In genomic region chr7:12686234-12686893, GRCh38 we compare ENCODE assay signal across 8 cellular contexts. TPM values are rescaled to one million over a fixed set of nuclear protein-coding genes. Genes with fewer than 3 reads are reported as not detected.
DNase-seq lines count a peak whose midpoint lies in the region; ATAC-seq and TF ChIP-seq lines count a peak whose summit lies in the region.

No MANE protein-coding gene starts in this region.

- H3K36me3 ChIP-seq in GM23338 (ENCODE audit: insufficient read depth) (no peaks in the 10 kb centered on the region), neural cell (ENCODE audit: insufficient read depth, low read length) (no peaks in the 10 kb centered on the region), stomach (no peaks in the 10 kb centered on the region)

- H3F3A ChIP-seq in GM23338 (replicated peaks; ENCODE audit: low read depth): no peaks in the 10 kb centered on the region
- H3F3A ChIP-seq in neural cell (ENCODE audit: insufficient read depth, low read length, poor library complexity, severe bottlenecking): no peaks in the 10 kb centered on the region

- intact Hi-C loops in stomach (cut with DNase I; ENCODE audit: low total_unique reads): no loop called here

- no peak for TF ChIP-seq POLR2A in stomach (IDR thresholded peaks at IDR 0.05)

- H3K9me3 ChIP-seq in neural cell (ENCODE audit: low read length): no peaks in the 10 kb centered on the region
- no peaks in the 10 kb centered on the region for H3K9me3 ChIP-seq in stomach

- H2AFZ ChIP-seq in GM23338 (peak overlapping the region; percentile 84; the same call in 1 of the 2 replicates), neural cell (ENCODE audit: low read depth, low read length) (peak overlapping the region; percentile 68)

- CTCF ChIA-PET in RWPE1 (lab: Yijun Ruan, JAX): interaction anchor here (0.6 to 1.9 kb wide), 19 partner anchors 11 to 581 kb away, joined by 3 to 13 read pairs (median 4); no protein-coding TSS in a partner anchor

- H3K9me3 Mint-ChIP-seq in GM23338: no peaks in the 10 kb centered on the region; the same call in 2 of the 3 replicates

- peak overlapping the region; percentile 86 for H3K4me3 Mint-ChIP-seq in GM23338

- H3K9me2 ChIP-seq in GM23338 (ENCODE audit: insufficient read depth) (no peaks in the 10 kb centered on the region), neural cell (ENCODE audit: insufficient read depth, low read length) (no peaks in the 10 kb centered on the region)

- H3K27me3 ChIP-seq in GM23338 (ENCODE audit: insufficient read depth): no peaks in the 10 kb centered on the region
- H3K27me3 ChIP-seq in neural cell (ENCODE audit: insufficient read depth, low read depth, low read length): no peaks in the 10 kb centered on the region
- no peaks in the 10 kb centered on the region for H3K27me3 ChIP-seq in stomach

- TF ChIP-seq CTCF in GM23338 (conservative IDR thresholded peaks at IDR 0.05; ENCODE audit: low read depth in 2 of 2) (peak; percentile 60 to 86), RWPE1 (conservative IDR thresholded peaks at IDR 0.05; ENCODE audit: low read depth) (peak; percentile 98), fibroblast of villous mesenchyme (IDR thresholded peaks at IDR 0.05; ENCODE audit: insufficient read depth, low read depth, low read length) (peak; percentile 69), neural cell (IDR thresholded peaks at IDR 0.05; ENCODE audit: poor library complexity, severe bottlenecking) (peak; percentile 99), stomach (IDR thresholded peaks at IDR 0.05) (peak in 5 of 7 experiments; percentile 67 to 96 (median 93))

- peak overlapping the region; percentile 81 for H3K9ac ChIP-seq in neural cell (ENCODE audit: low read length)

- POLR2A ChIA-PET in RWPE1 (lab: Yijun Ruan, JAX; ENCODE audit: low non-redundant PET): no interaction called here

- peaks cover 23% of the 10 kb centered on the region for H3K4me1 Mint-ChIP-seq in GM23338

- ATAC-seq in GM23338: peak; percentile 83

- peaks cover 4% of the 10 kb centered on the region for H4K20me1 ChIP-seq in GM23338 (replicated peaks; ENCODE audit: insufficient read depth)
- no peaks in the 10 kb centered on the region for H4K20me1 ChIP-seq in neural cell (ENCODE audit: insufficient read depth)

- H3K27ac ChIP-seq in GM23338 (ENCODE audit: low read depth) (0 out of 2 replicates have a peak overlapping the region, but pooled peaks have one; percentile 21), RWPE1 (peak overlapping the region; percentile 96), neural cell (ENCODE audit: low read length) (peak overlapping the region; percentile 59), stomach (peak overlapping the region; percentile 88 to 97 (median 95))

- H3K4me1 ChIP-seq in GM23338 (ENCODE audit: insufficient read depth) (peaks cover 29% of the 10 kb centered on the region), stomach (peaks cover 0 to 33% (median 18%) of the 10 kb centered on the region in 4 donors)

- no peaks in the 10 kb centered on the region for H3K27me3 Mint-ChIP-seq in GM23338 (ENCODE audit: insufficient read depth, low read depth, poor library complexity)

- H3K4me2 ChIP-seq in GM23338 (peak overlapping the region; percentile 84), neural cell (ENCODE audit: low read length) (no peak overlapping the region)

- peak overlapping the region; percentile 69 for H3K4me3 ChIP-seq in GM23338
- peak overlapping the region; percentile 97 for H3K4me3 ChIP-seq in fibroblast of villous mesenchyme (ENCODE audit: low read depth, low read length)
- H3K4me3 ChIP-seq in neural cell (ENCODE audit: low read length): peak overlapping the region; percentile 95
- peak overlapping the region; percentile 64 to 97 (median 86) for H3K4me3 ChIP-seq in stomach

- TF ChIP-seq RAD21 in neural cell (conservative IDR thresholded peaks at IDR 0.05): peak; percentile 42

- 3 to 12% (median 6%) methylated on average over 24 to 54 of the region's 54 CpGs for WGBS in stomach, 5 donors

- DNase-seq in Daoy (ENCODE audit: low read depth) (peak; percentile 96), GM23338 (ENCODE audit: low spot score) (peak; percentile 95), Kasumi-1 (lab: John Stamatoyannopoulos, UW) (peak; percentile 56 to 72), RWPE1 (ENCODE audit: low spot score) (peak; percentile 85), fibroblast of villous mesenchyme (ENCODE audit: low read depth) (peak; percentile 98), stomach (peak; percentile 92)
- peak; percentile 95 for DNase-seq in activated effector memory CD4-positive, alpha-beta T cell treated with Interleukin-2 at 50 U/mL for 16 hours

- peaks cover 11% of the 10 kb centered on the region; the same call in 2 of the 3 replicates for H3K36me3 Mint-ChIP-seq in GM23338 (ENCODE audit: low read depth)

- H3K79me2 ChIP-seq in GM23338 (replicated peaks; ENCODE audit: insufficient read depth) (peaks cover 38% of the 10 kb centered on the region), neural cell (replicated peaks; ENCODE audit: insufficient read depth, low read length) (peaks cover 3% of the 10 kb centered on the region)

- TF ChIP-seq EP300 in neural cell (conservative IDR thresholded peaks at IDR 0.05; ENCODE audit: poor library complexity, severe bottlenecking) (peak; percentile 36), stomach (IDR thresholded peaks at IDR 0.05) (peak; percentile 55)

- peak overlapping the region; percentile 87 for H3K27ac Mint-ChIP-seq in GM23338

TF ChIP-seq in GM23338, 12 proteins besides CTCF, POLR2A, EP300 and RAD21:
- TF ChIP-seq REST (IDR thresholded peaks at IDR 0.05; ENCODE audit: unreplicated experiment) (no peak), NANOG (IDR thresholded peaks at IDR 0.05; ENCODE audit: borderline replicate concordance) (no peak), CREB1 (CRISPR knock-in tag; IDR thresholded peaks at IDR 0.05; ENCODE audit: low read depth) (peak; percentile 58), JUNB (IDR thresholded peaks at IDR 0.05; ENCODE audit: unreplicated experiment) (no peak)

TF ChIP-seq in neural cell, 6 proteins besides CTCF, POLR2A, EP300 and RAD21:
- TF ChIP-seq SMC3 (conservative IDR thresholded peaks at IDR 0.05; ENCODE audit: poor library complexity) (peak; percentile 56), REST (IDR thresholded peaks at IDR 0.05; ENCODE audit: borderline replicate concordance) (no peak), POLR2AphosphoS5 (IDR thresholded peaks at IDR 0.05) (peak; percentile 14), MXI1 (conservative IDR thresholded peaks at IDR 0.05; ENCODE audit: poor library complexity, severe bottlenecking) (no peak)

RNA-seq across cellular contexts. Expression of gene ARL4A, which starts 1.1 kb away (rescaled TPM):
- 27.2 and 38.5 TPM in 2 replicates for total RNA-seq in Daoy (2014; rRNA removed; shearing (Covaris generic))
- total RNA-seq in GM23338 (2014; rRNA removed; shearing (Covaris generic)): 48.9 and 49.2 TPM in 2 replicates
- polyA plus RNA-seq in GM23338 (2016; fragmentation: Nextera tagmentation; extraction: Ambion mirVana) (76.1 and 82.5 TPM in 2 replicates), neural cell (7.7 and 10.9 TPM in 2 replicates), stomach (10 to 100 TPM; 25.4 to 46.5 (median 37.3) TPM)
- total RNA-seq in fibroblast of villous mesenchyme (17.7 and 24.6 TPM in 2 replicates), stomach (10 to 100 TPM in 4 of 5 donors, 1 to 10 TPM in 1; 1.2 to 55.4 (median 17.4) TPM)
- 13.9 and 16.1 TPM in 2 replicates for polyA minus RNA-seq in neural cell

Comparison
In these comparisons a context has a peak if more than half of its experiments do, and no peak if none do; other contexts are left out.
1. Peak in every context shown above with its lines: DNase-seq, ATAC-seq, H3K4me3 ChIP-seq and H3K27ac ChIP-seq.
2. H3K27ac ChIP-seq: peak in every context shown above with its lines; median percentile 96 in RWPE1; 95 in stomach; 59 in neural cell; 21 in GM23338.